8 cellular contexts compared by ENCODE assay signal in genomic region chr4:140253556-140254027, GRCh38.
DNase-seq lines count a peak whose midpoint lies in the region; FAIRE-seq and TF ChIP-seq lines count a peak whose summit lies in the region.

No MANE protein-coding gene starts in this region.

- H3K27me3 Mint-ChIP-seq in activated naive CD4-positive, alpha-beta T cell treated with anti-CD3 and anti-CD28 coated beads for 36 hours (ENCODE audit: low read depth): peaks cover 6% of the 10 kb centered on the region

- peak overlapping the region; percentile 5 for H3K4me3 Mint-ChIP-seq in activated naive CD4-positive, alpha-beta T cell treated with anti-CD3 and anti-CD28 coated beads for 36 hours

- H3K27me3 ChIP-seq in adrenal gland (no peaks in the 10 kb centered on the region), mucosa of stomach (ENCODE audit: control insufficient read depth, insufficient read depth, low read length) (no peaks in the 10 kb centered on the region), tibial nerve (no peaks in the 10 kb centered on the region)

- TF ChIP-seq POLR2A in adrenal gland (IDR thresholded peaks at IDR 0.05): no peak
- TF ChIP-seq POLR2A in tibial nerve (IDR thresholded peaks at IDR 0.05): no peak

- H3K4me1 ChIP-seq in adrenal gland (replicated peaks in 1 of 2): peaks cover 5 to 29% of the 10 kb centered on the region in 2 donors
- peaks cover 15% of the 10 kb centered on the region for H3K4me1 ChIP-seq in mucosa of stomach (ENCODE audit: control insufficient read depth, insufficient read depth, low read length)
- H3K4me1 ChIP-seq in tibial nerve: peaks cover 0 to 30% (median 7%) of the 10 kb centered on the region in 4 donors

- H3K27ac ChIP-seq in adrenal gland: peak overlapping the region in 3 of 5 donors; percentile 92 to 95 (median 94)
- peak overlapping the region in 3 of 4 donors; percentile 89 to 97 (median 93) for H3K27ac ChIP-seq in tibial nerve

- TF ChIP-seq EP300 in tibial nerve (IDR thresholded peaks at IDR 0.05): no peak

- no peak overlapping the region for H3K27ac Mint-ChIP-seq in activated naive CD4-positive, alpha-beta T cell treated with anti-CD3 and anti-CD28 coated beads for 36 hours

- H3K36me3 Mint-ChIP-seq in activated naive CD4-positive, alpha-beta T cell treated with anti-CD3 and anti-CD28 coated beads for 36 hours (ENCODE audit: low read depth): no peaks in the 10 kb centered on the region

- FAIRE-seq in HTR-8/SVneo (lab: Jason Lieb, UNC): no peak

- 18 to 32% (median 30%) methylated on average over 8 of the region's 8 CpGs for WGBS in adrenal gland, 4 donors
- WGBS in tibial nerve, 2 donors: 42 to 46% methylated on average over 8 of the region's 8 CpGs

- DNase-seq in activated naive CD4-positive, alpha-beta T cell treated with anti-CD3 and anti-CD28 coated beads for 36 hours: no peak
- no peak for DNase-seq in activated naive CD4-positive, alpha-beta T cell (lab: John Stamatoyannopoulos, UW)
- DNase-seq in adrenal gland: no peak
- DNase-seq in tibial nerve (ENCODE audit: low spot score in 2 of 2): no peak
- no peak for DNase-seq in medulla oblongata (ENCODE audit: extremely low spot score)
- DNase-seq in NOMO-1 treated with DMSO at 0.1 percent for 48 hours (lab: John Stamatoyannopoulos, UW; ENCODE audit: unreplicated experiment): no peak
- DNase-seq in HTR-8/SVneo (ENCODE audit: insufficient read length, low spot score): no peak

- H3K9ac ChIP-seq in mucosa of stomach (ENCODE audit: low read length): peak overlapping the region; percentile 77

- no peaks in the 10 kb centered on the region for H3K9me3 Mint-ChIP-seq in activated naive CD4-positive, alpha-beta T cell treated with anti-CD3 and anti-CD28 coated beads for 36 hours

- TF ChIP-seq CTCF in adrenal gland (IDR thresholded peaks at IDR 0.05) (no peak), tibial nerve (IDR thresholded peaks at IDR 0.05) (no peak)

- H3K36me3 ChIP-seq in adrenal gland (replicated peaks in 1 of 2) (no peaks in the 10 kb centered on the region), mucosa of stomach (ENCODE audit: control insufficient read depth, insufficient read depth, low read length) (no peaks in the 10 kb centered on the region), tibial nerve (no peaks in the 10 kb centered on the region)

- intact Hi-C loops in activated naive CD4-positive, alpha-beta T cell treated with anti-CD3 and anti-CD28 coated beads for 36 hours (cut with micrococcal nuclease): loop anchor here (1.0 to 5.0 kb wide), 8 partner anchors 97 to 696 kb away; partner anchors contain the start of gene SETD7
- intact Hi-C loops in adrenal gland (cut with DNase I): loop anchor here (2.0 to 10.0 kb wide), 4 partner anchors 99 to 519 kb away; partner anchors contain the start of gene MAML3 (in 2 of the 2)

- H3K4me3 ChIP-seq in adrenal gland (peak overlapping the region in 1 of 4 donors; percentile 66), mucosa of stomach (ENCODE audit: low read length) (no peak overlapping the region), tibial nerve (peak overlapping the region in 2 of 4 donors; percentile 59 to 69)

- CTCF ChIA-PET in activated naive CD4-positive, alpha-beta T cell treated with anti-CD3 and anti-CD28 coated beads for 36 hours (lab: Charles Lee): interaction anchor here (0.5 to 5.1 kb wide), 31 partner anchors 11 to 652 kb away, joined by 3 to 53 read pairs (median 3); partner anchors contain the start of gene MAML3

- H3K4me1 Mint-ChIP-seq in activated naive CD4-positive, alpha-beta T cell treated with anti-CD3 and anti-CD28 coated beads for 36 hours (ENCODE audit: low read depth): peaks cover 11% of the 10 kb centered on the region

- H3K9me3 ChIP-seq in adrenal gland (replicated peaks in 1 of 3) (no peaks in the 10 kb centered on the region), mucosa of stomach (ENCODE audit: control insufficient read depth, low read length) (no peaks in the 10 kb centered on the region), tibial nerve (no peaks in the 10 kb centered on the region)
